ENCODE assay signal across 17 cellular contexts in the genomic region with DNA sequence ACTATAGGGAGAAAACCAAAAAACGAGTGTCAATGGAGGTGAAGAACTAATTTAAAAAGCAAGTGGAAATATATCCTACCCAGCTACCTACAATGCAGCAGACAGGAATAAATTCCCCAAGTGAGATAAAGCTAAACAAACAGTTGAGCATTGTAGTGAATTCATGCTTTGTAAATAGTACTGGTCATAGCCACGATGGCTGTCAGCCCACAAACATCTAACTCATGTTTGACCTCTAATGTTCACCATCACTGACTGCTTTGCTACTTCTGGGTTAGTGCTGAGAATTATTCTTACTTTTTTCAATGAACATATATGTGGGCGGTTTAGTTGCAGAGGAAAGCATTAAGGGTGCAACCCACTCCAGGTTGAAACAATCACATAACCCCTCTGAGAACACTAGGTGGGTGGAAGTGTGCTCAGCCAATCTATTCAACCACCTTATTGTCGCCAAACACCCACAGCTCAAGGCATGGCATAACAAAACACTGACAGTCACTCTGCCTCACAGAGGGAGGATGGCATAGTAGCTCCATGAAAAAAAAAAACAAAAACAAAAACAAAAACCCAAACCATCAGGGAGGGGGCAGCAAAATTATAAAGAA.
DNase-seq lines count a peak whose midpoint lies in the region; ATAC-seq, FAIRE-seq and TF ChIP-seq lines count a peak whose summit lies in the region.
"Had no signal": no experiment of that assay in that cellular context is flagged by ENCODE, and none has a peak within 500 bp of the region (broad histone marks: within the 10 kb centered on the region; RNA-seq: fewer than 3 reads in every experiment).

No MANE protein-coding gene starts in this region.

- H2AFZ ChIP-seq in fibroblast of lung (ENCODE audit: low read length) = no peak overlapping the region

- H3K27ac ChIP-seq in fibroblast of lung (ENCODE audit: insufficient read depth, low read length) (no peak overlapping the region), pancreas (no peak overlapping the region), suprapubic skin (no peak overlapping the region)
- H3K27ac ChIP-seq: C4-2B had no signal

- DNase-seq in GM12891 (ENCODE audit: insufficient read length, low spot score) (no peak), MG63 (peak; percentile 30), fibroblast of lung (ENCODE audit: low read depth in 2 of 2) (peak; percentile 28 to 72), pancreas (no peak), left cardiac atrium (no peak), suprapubic skin (ENCODE audit: low spot score in 2 of 2) (no peak)
- DNase-seq in activated naive CD4-positive, alpha-beta T cell treated with Interleukin-2 at 50 U/mL for 16 hours = no peak
- DNase-seq: activated T-cell treated with anti-CD3 and anti-CD28 coated beads, Interleukin-2, amount 50 U/mL, for 4 hours; effector memory CD8-positive, alpha-beta T cell; naive thymus-derived CD8-positive, alpha-beta T cell; NCI-H1436 treated with DMSO at 0.1 percent for 48 hours; NCI-H524 treated with DMSO at 0.1 percent for 48 hours; T-cell had no signal

- 53 to 58% methylated on average over 4 of the region's 4 CpGs for WGBS in pancreas, 2 donors
- WGBS in suprapubic skin = 85% methylated on average over 4 of the region's 4 CpGs

- TF ChIP-seq EP300 in suprapubic skin (IDR thresholded peaks at IDR 0.05) = no peak

- ATAC-seq in pancreas (peak; percentile 60 to 88 (median 70)), left cardiac atrium (no peak), HG03469 (IDR thresholded peaks at IDR 0.05; ENCODE audit: unreplicated experiment) (no peak)
- ATAC-seq: activated CD4-positive, CD25-positive, alpha-beta regulatory T cell treated with anti-CD3 and anti-CD28 coated beads, Interleukin-2, amount 50 U/mL, for 24 hours; activated T-cell treated with anti-CD3 and anti-CD28 coated beads, Interleukin-2, amount 50 U/mL, for 4 hours; effector memory CD8-positive, alpha-beta T cell; naive thymus-derived CD8-positive, alpha-beta T cell; T-cell had no signal

- H3K4me1 ChIP-seq in fibroblast of lung (ENCODE audit: control insufficient read depth, extremely low read depth, insufficient read depth, low read length) = peaks cover 16% of the 10 kb centered on the region
- peaks cover 0 to 11% (median 4%) of the 10 kb centered on the region in 3 donors for H3K4me1 ChIP-seq in pancreas
- H3K4me1 ChIP-seq in suprapubic skin = peaks cover 11% of the 10 kb centered on the region

- no peak for TF ChIP-seq CTCF in fibroblast of lung (conservative IDR thresholded peaks at IDR 0.05 in 1 of 2, IDR thresholded peaks at IDR 0.05 in 1 of 2; ENCODE audit: low read depth in 1 of 2, low read length in 2 of 2)
- no peak for TF ChIP-seq CTCF in pancreas (IDR thresholded peaks at IDR 0.05)
- no peak for TF ChIP-seq CTCF in suprapubic skin (IDR thresholded peaks at IDR 0.05)

- H3K4me2 ChIP-seq in fibroblast of lung (ENCODE audit: extremely low read depth, insufficient read depth, low read length) = peak overlapping the region; percentile 23

- H3K4me3 ChIP-seq in MG63 (no peak overlapping the region), fibroblast of lung (replicated peaks in 1 of 4; ENCODE audit: control extremely low read depth in 1 of 4, insufficient read depth in 1 of 4, low read depth in 3 of 4, low read length in 4 of 4) (no peak overlapping the region), pancreas (no peak overlapping the region), suprapubic skin (no peak overlapping the region)
- H3K4me3 ChIP-seq: ascending aorta had no signal

- no peaks in the 10 kb centered on the region for H4K20me1 ChIP-seq in fibroblast of lung (ENCODE audit: control insufficient read depth, extremely low read depth, insufficient read depth, low read length)

- FAIRE-seq in GM12891 (lab: Jason Lieb, UNC) (peak; percentile 88), pancreas (lab: Jason Lieb, UNC) (no peak)

- intact Hi-C loops in pancreas (cut with DNase I) (no loop called here), left cardiac atrium (cut with DNase I) (no loop called here)

- H3K9me3 ChIP-seq in MG63 (no peaks in the 10 kb centered on the region), fibroblast of lung (ENCODE audit: control insufficient read depth, insufficient read depth, low read depth, low read length) (no peaks in the 10 kb centered on the region), pancreas (no peaks in the 10 kb centered on the region), suprapubic skin (no peaks in the 10 kb centered on the region)
- H3K9me3 ChIP-seq: ascending aorta had no signal

- H3K9ac ChIP-seq in fibroblast of lung (ENCODE audit: insufficient read depth, low read length) = no peak overlapping the region

- TF ChIP-seq POLR2A in GM12891 (IDR thresholded peaks at IDR 0.05; ENCODE audit: low read depth, low read length) (no peak), suprapubic skin (IDR thresholded peaks at IDR 0.05) (no peak)

- H3K36me3 ChIP-seq in MG63 = no peaks in the 10 kb centered on the region; the same call in none of the 2 replicates
- H3K36me3 ChIP-seq in fibroblast of lung (ENCODE audit: control insufficient read depth, insufficient read depth, low read length) = peaks cover 4% of the 10 kb centered on the region
- peaks cover 0 to 6% (median 0%) of the 10 kb centered on the region in 3 donors for H3K36me3 ChIP-seq in pancreas
- no peaks in the 10 kb centered on the region for H3K36me3 ChIP-seq in suprapubic skin

- H3K27me3 ChIP-seq in MG63 (no peaks in the 10 kb centered on the region), fibroblast of lung (ENCODE audit: control insufficient read depth, insufficient read depth, low read length) (no peaks in the 10 kb centered on the region), pancreas (no peaks in the 10 kb centered on the region), suprapubic skin (no peaks in the 10 kb centered on the region)
- H3K27me3 ChIP-seq: ascending aorta had no signal

- H3K79me2 ChIP-seq in fibroblast of lung (ENCODE audit: control insufficient read depth, insufficient read depth, low read length) = peaks cover 1% of the 10 kb centered on the region

TF ChIP-seq in GM12891, 5 proteins besides CTCF, POLR2A, EP300 and RAD21:
- TF ChIP-seq TAF1 (IDR thresholded peaks at IDR 0.05; ENCODE audit: low read depth, low read length) (no peak), PAX5 (IDR thresholded peaks at IDR 0.05; ENCODE audit: insufficient read depth, low read length, severe bottlenecking) (no peak), SPI1 (IDR thresholded peaks at IDR 0.05; ENCODE audit: low read depth, low read length) (no peak), POU2F2 (IDR thresholded peaks at IDR 0.05; ENCODE audit: low read depth, low read length) (0 out of 2 replicates have a peak, but pooled peaks have one; percentile 31)
TF ChIP-seq in GM12891: peak in this region for 1.

Comparison
In these comparisons a context has a peak if more than half of its experiments do, and no peak if none do; other contexts are left out.
1. DNase-seq: peak in MG63 (single experiment) and fibroblast of lung (2 of 2); none in GM12891 (single experiment), pancreas (0 of 6), left cardiac atrium (single experiment), activated naive CD4-positive, alpha-beta T cell treated with Interleukin-2 at 50 U/mL for 16 hours (single experiment) and suprapubic skin (0 of 2).
2. ATAC-seq: peak in pancreas (4 of 4); none in left cardiac atrium (0 of 2) and HG03469 (single experiment).